8 cellular contexts compared by ENCODE assay signal in genomic region chr2:65231892-65232477, GRCh38. TPM values are rescaled to one million over a fixed set of nuclear protein-coding genes. Genes with fewer than 3 reads are reported as not detected.
DNase-seq lines count a peak whose midpoint lies in the region; ATAC-seq and TF ChIP-seq lines count a peak whose summit lies in the region.

No MANE protein-coding gene starts in this region.

- H3K4me2 ChIP-seq in SU-DHL-6 (ENCODE audit: low read depth, low read length, poor library complexity, severe bottlenecking) = peak overlapping the region; percentile 71

- H3K9me3 Mint-ChIP-seq in activated CD4-positive, alpha-beta T cell treated with anti-CD3 and anti-CD28 coated beads, Interleukin-2, amount 10 ng/mL, durations not matched to agents 24 days and 14 days = no peaks in the 10 kb centered on the region

- peaks cover 41% of the 10 kb centered on the region for H4K20me1 ChIP-seq in SU-DHL-6 (ENCODE audit: low read depth, low read length)

- peaks cover 34% of the 10 kb centered on the region for H3K4me1 Mint-ChIP-seq in activated CD4-positive, alpha-beta T cell treated with anti-CD3 and anti-CD28 coated beads, Interleukin-2, amount 10 ng/mL, durations not matched to agents 24 days and 14 days

- no peaks in the 10 kb centered on the region for H3K9me3 ChIP-seq in SU-DHL-6 (ENCODE audit: insufficient read depth, low read length)
- no peaks in the 10 kb centered on the region for H3K9me3 ChIP-seq in esophagus squamous epithelium
- no peaks in the 10 kb centered on the region for H3K9me3 ChIP-seq in stomach

- peaks cover 33% of the 10 kb centered on the region for H3F3A ChIP-seq in SU-DHL-6 (ENCODE audit: insufficient read depth)

- no peak for TF ChIP-seq POLR2A in esophagus squamous epithelium (IDR thresholded peaks at IDR 0.05)
- no peak for TF ChIP-seq POLR2A in stomach (IDR thresholded peaks at IDR 0.05)

- H3K27ac ChIP-seq in SU-DHL-6 (ENCODE audit: low read depth, low read length) = peak overlapping the region; percentile 50
- peak overlapping the region; percentile 2 to 78 (median 65) for H3K27ac ChIP-seq in esophagus squamous epithelium
- peak overlapping the region; percentile 1 to 69 (median 55) for H3K27ac ChIP-seq in stomach

- peaks cover 1% of the 10 kb centered on the region for H3K27me3 Mint-ChIP-seq in activated CD4-positive, alpha-beta T cell treated with anti-CD3 and anti-CD28 coated beads, Interleukin-2, amount 10 ng/mL, durations not matched to agents 24 days and 14 days

- H3K36me3 ChIP-seq in SU-DHL-6 (ENCODE audit: low read length) (peaks cover 20% of the 10 kb centered on the region; the same call in 1 of the 2 replicates), esophagus squamous epithelium (peaks cover 0 to 22% (median 0%) of the 10 kb centered on the region in 3 donors), stomach (peaks cover 0 to 8% (median 5%) of the 10 kb centered on the region in 4 donors)

- H3K36me3 Mint-ChIP-seq in activated CD4-positive, alpha-beta T cell treated with anti-CD3 and anti-CD28 coated beads, Interleukin-2, amount 10 ng/mL, durations not matched to agents 24 days and 14 days (ENCODE audit: low read depth) = peaks cover 28% of the 10 kb centered on the region

- TF ChIP-seq CTCF in SU-DHL-6 (IDR thresholded peaks at IDR 0.05; ENCODE audit: insufficient read depth, low read length, poor library complexity, severe bottlenecking) (no peak), esophagus squamous epithelium (IDR thresholded peaks at IDR 0.05) (no peak), stomach (IDR thresholded peaks at IDR 0.05) (no peak)

- no peak overlapping the region for H3K4me3 ChIP-seq in SU-DHL-6 (ENCODE audit: insufficient read depth, low read length, poor library complexity, severe bottlenecking)
- H3K4me3 ChIP-seq in esophagus squamous epithelium = peak overlapping the region in 1 of 4 donors; percentile 29
- H3K4me3 ChIP-seq in stomach = no peak overlapping the region

- H3K4me3 Mint-ChIP-seq in activated CD4-positive, alpha-beta T cell treated with anti-CD3 and anti-CD28 coated beads, Interleukin-2, amount 10 ng/mL, durations not matched to agents 24 days and 14 days = peak overlapping the region; percentile 47

- peak overlapping the region; percentile 76 for H3K27ac Mint-ChIP-seq in activated CD4-positive, alpha-beta T cell treated with anti-CD3 and anti-CD28 coated beads, Interleukin-2, amount 10 ng/mL, durations not matched to agents 24 days and 14 days

- TF ChIP-seq EP300 in stomach (IDR thresholded peaks at IDR 0.05) = no peak

- 51 to 70% methylated on average over 6 to 8 of the region's 8 CpGs for WGBS in esophagus squamous epithelium, 2 donors
- WGBS in stomach, 5 donors = 61 to 71% (median 68%) methylated on average over 8 of the region's 8 CpGs

- intact Hi-C loops in activated CD4-positive, alpha-beta T cell treated with anti-CD3 and anti-CD28 coated beads, Interleukin-2, amount 10 ng/mL, durations not matched to agents 24 days and 14 days (cut with micrococcal nuclease) = loop anchor here (2.0 kb wide), 1 partner anchor 151 kb away; no protein-coding TSS in a partner anchor
- intact Hi-C loops in esophagus squamous epithelium (cut with DNase I) (no loop called here), stomach (cut with DNase I; ENCODE audit: low total_unique reads) (no loop called here)

- H2AFZ ChIP-seq in SU-DHL-6 (ENCODE audit: low read depth, low read length, severe bottlenecking) = no peak overlapping the region

- ATAC-seq in HG02885 (IDR thresholded peaks at IDR 0.05; ENCODE audit: poor library complexity, unreplicated experiment) (no peak), HG02759 (IDR thresholded peaks at IDR 0.05; ENCODE audit: unreplicated experiment) (no peak), HG03565 (IDR thresholded peaks at IDR 0.05; ENCODE audit: unreplicated experiment) (no peak)

- H3K27me3 ChIP-seq in SU-DHL-6 (ENCODE audit: low read length) = no peaks in the 10 kb centered on the region
- no peaks in the 10 kb centered on the region for H3K27me3 ChIP-seq in esophagus squamous epithelium
- no peaks in the 10 kb centered on the region for H3K27me3 ChIP-seq in stomach

- no peaks in the 10 kb centered on the region for H3K9me2 ChIP-seq in SU-DHL-6 (replicated peaks; ENCODE audit: insufficient read depth, low read length)

- peak; percentile 64 for DNase-seq in activated CD4-positive, alpha-beta T cell treated with anti-CD3 and anti-CD28 coated beads, Interleukin-2, amount 10 ng/mL, durations not matched to agents 24 days and 14 days
- DNase-seq in activated CD4-positive, alpha-beta T cell treated with anti-CD3 and anti-CD28 coated beads, Interleukin-2, amount 50 U/mL, for 4 hours = no peak
- DNase-seq in esophagus squamous epithelium (lab: John Stamatoyannopoulos, UW) = no peak
- DNase-seq in stomach = no peak

- H3K9ac ChIP-seq in SU-DHL-6 (ENCODE audit: low read length) = peak overlapping the region; percentile 100; the same call in 1 of the 2 replicates

- peaks cover 97% of the 10 kb centered on the region for H3K79me2 ChIP-seq in SU-DHL-6 (ENCODE audit: insufficient read depth, low read length)

- H3K4me1 ChIP-seq in esophagus squamous epithelium (peaks cover 21 to 88% (median 31%) of the 10 kb centered on the region in 3 donors), stomach (peaks cover 31 to 86% (median 65%) of the 10 kb centered on the region in 4 donors)

RNA-seq across cellular contexts. Expression of gene ACTR2, which starts 4.4 kb away (rescaled TPM):
- 298 TPM in 2 replicates for total RNA-seq in activated CD4-positive, alpha-beta T cell treated with anti-CD3 and anti-CD28 coated beads, Interleukin-2, amount 10 ng/mL, durations not matched to agents 24 days and 14 days
- total RNA-seq in esophagus squamous epithelium (100 to 1,000 TPM in 1 of 4 donors, 10 to 100 TPM in 3; 70.6 to 124 (median 91.1) TPM), stomach (100 to 1,000 TPM in 1 of 5 donors, 10 to 100 TPM in 4; 16.8 to 187 (median 47.8) TPM)
- 100 to 1,000 TPM in 1 of 3 donors, 10 to 100 TPM in 2; 50.0 to 107 (median 68.9) TPM for polyA plus RNA-seq in stomach
